21 cellular contexts compared by ENCODE assay signal in the genomic region with DNA sequence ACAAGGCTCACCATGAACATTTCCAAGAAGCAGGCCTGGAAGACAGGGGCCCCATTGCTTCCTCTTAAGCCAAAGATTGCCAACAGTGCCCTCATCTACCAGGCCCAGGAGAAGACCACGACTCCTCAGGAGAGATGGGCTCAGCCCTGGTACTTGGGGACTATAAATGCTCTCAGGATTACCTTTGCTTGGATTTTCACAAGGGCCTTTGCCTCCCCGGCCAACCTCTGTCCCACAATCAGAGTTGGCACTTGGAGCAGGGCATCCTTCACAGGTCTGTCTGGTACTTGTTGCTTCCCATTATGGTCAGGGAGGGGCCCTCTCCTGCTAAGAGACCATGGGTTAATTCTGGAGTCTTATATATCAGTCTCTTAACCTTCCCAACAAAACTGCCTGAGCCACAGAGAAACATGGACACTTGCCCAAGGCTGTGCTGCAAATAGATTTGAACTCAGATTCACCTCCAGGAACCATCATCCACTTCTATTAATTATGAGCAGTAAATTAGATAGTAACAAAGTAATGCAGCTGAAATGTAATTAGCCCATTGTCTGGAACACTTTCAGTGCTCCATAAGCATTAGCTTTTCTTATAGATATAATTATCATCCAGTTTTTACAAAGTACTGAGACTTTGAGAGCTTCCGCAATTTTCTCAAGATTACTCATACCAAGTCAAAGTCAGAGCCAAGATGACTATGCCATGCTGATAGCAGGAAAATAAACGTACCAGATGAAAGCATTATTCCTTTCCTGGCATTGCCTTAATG. TPM values are rescaled to one million over a fixed set of nuclear protein-coding genes. Genes with fewer than 3 reads are reported as not detected.
DNase-seq lines count a peak whose midpoint lies in the region; ATAC-seq, FAIRE-seq and TF ChIP-seq lines count a peak whose summit lies in the region.
"Had no signal": no experiment of that assay in that cellular context is flagged by ENCODE, and none has a peak within 500 bp of the region (broad histone marks: within the 10 kb centered on the region; RNA-seq: fewer than 3 reads in every experiment).

No MANE protein-coding gene starts in this region.

- H3K27ac ChIP-seq in PC-3 (ENCODE audit: low read length) (no peak overlapping the region), prostate gland (peak overlapping the region; percentile 24 to 39)
- H3K27ac ChIP-seq: RWPE1 had no signal

- no peaks in the 10 kb centered on the region for H3K4me1 ChIP-seq in PC-3 (ENCODE audit: insufficient read depth, low read length)
- peaks cover 17% of the 10 kb centered on the region for H3K4me1 ChIP-seq in prostate gland (replicated peaks)

- BruUV-seq in PC-3 (replicated peaks; lab: Mats Ljungman, UMichigan): no TSS peak

- no peak overlapping the region for H3K4me3 ChIP-seq in PC-3 (ENCODE audit: low read length)
- no peak overlapping the region for H3K4me3 ChIP-seq in epithelial cell of esophagus (ENCODE audit: low read length)
- no peak overlapping the region for H3K4me3 ChIP-seq in prostate gland

- no peaks in the 10 kb centered on the region for H3K36me3 Mint-ChIP-seq in nephron progenitor cell (ENCODE audit: low read depth)

- H3K4me3 Mint-ChIP-seq in nephron progenitor cell: no peak overlapping the region
- H3K4me3 Mint-ChIP-seq: activated CD4-positive, alpha-beta T cell treated with anti-CD3 and anti-CD28 coated beads for 36 hours; naive B cell; T-helper 17 cell had no signal

- ATAC-seq in PC-3 (no peak), GM21447 (IDR thresholded peaks at IDR 0.05; ENCODE audit: unreplicated experiment) (no peak)
- ATAC-seq: activated CD4-positive, alpha-beta T cell treated with anti-CD3 and anti-CD28 coated beads for 36 hours; T-helper 17 cell had no signal

- no peaks in the 10 kb centered on the region for H3K9me3 Mint-ChIP-seq in nephron progenitor cell
- H3K9me3 Mint-ChIP-seq: naive B cell had no signal

- TF ChIP-seq POLR2A in prostate gland (IDR thresholded peaks at IDR 0.05) (no peak), H54 (IDR thresholded peaks at IDR 0.05; ENCODE audit: low read depth, low read length) (no peak)

- intact Hi-C loops in PC-3 (cut with micrococcal nuclease) (no loop called here), prostate gland (cut with DNase I) (no loop called here)

- H3K9me2 ChIP-seq in PC-3 (replicated peaks; ENCODE audit: low read length): no peaks in the 10 kb centered on the region

- H3K4me1 Mint-ChIP-seq in nephron progenitor cell: peaks cover 20% of the 10 kb centered on the region
- H3K4me1 Mint-ChIP-seq: activated CD4-positive, alpha-beta T cell treated with anti-CD3 and anti-CD28 coated beads for 36 hours had no signal

- H3K36me3 ChIP-seq in PC-3 (ENCODE audit: low read depth, low read length): no peaks in the 10 kb centered on the region
- no peaks in the 10 kb centered on the region for H3K36me3 ChIP-seq in prostate gland

- H3K27me3 ChIP-seq in PC-3 (ENCODE audit: low read length): peaks cover 31% of the 10 kb centered on the region
- H3K27me3 ChIP-seq in prostate gland (replicated peaks; ENCODE audit: insufficient read depth): no peaks in the 10 kb centered on the region

- no peak for FAIRE-seq in H54 (lab: Jason Lieb, UNC)

- CTCF ChIA-PET in PC-3 (lab: Charles Lee): no interaction called here

- no peaks in the 10 kb centered on the region for H3K27me3 Mint-ChIP-seq in nephron progenitor cell (ENCODE audit: low read depth, poor library complexity)
- H3K27me3 Mint-ChIP-seq: activated CD4-positive, alpha-beta T cell treated with anti-CD3 and anti-CD28 coated beads for 36 hours; naive B cell had no signal

- H3K9me3 ChIP-seq in PC-3 (ENCODE audit: low read length): no peaks in the 10 kb centered on the region
- no peaks in the 10 kb centered on the region for H3K9me3 ChIP-seq in prostate gland

- no peak overlapping the region for H3K9ac ChIP-seq in PC-3 (ENCODE audit: low read length)

- H3K4me2 ChIP-seq in PC-3 (ENCODE audit: low read length): no peak overlapping the region

- no peaks in the 10 kb centered on the region for H3K79me2 ChIP-seq in PC-3 (ENCODE audit: low read length)

- 51% methylated on average over 4 of the region's 4 CpGs for WGBS in prostate gland

- no peaks in the 10 kb centered on the region for H4K20me1 ChIP-seq in PC-3 (ENCODE audit: low read length)

- H2AFZ ChIP-seq in PC-3 (ENCODE audit: low read length): no peak overlapping the region

- H3K27ac Mint-ChIP-seq in nephron progenitor cell: no peak overlapping the region
- H3K27ac Mint-ChIP-seq: activated CD4-positive, alpha-beta T cell treated with anti-CD3 and anti-CD28 coated beads for 36 hours; T-helper 17 cell had no signal

- no peaks in the 10 kb centered on the region for H3F3A ChIP-seq in PC-3 (ENCODE audit: low read length, unreplicated experiment)

- DNase-seq in GM04503 (ENCODE audit: low read depth): peak; percentile 49
- DNase-seq in PC-3: peak; percentile 25
- peak; percentile 25 for DNase-seq in epithelial cell of esophagus (ENCODE audit: low read depth)
- DNase-seq in prostate gland (ENCODE audit: low spot score): no peak
- DNase-seq in nephron progenitor cell: no peak
- DNase-seq in H54 (ENCODE audit: insufficient read length, low spot score): no peak
- DNase-seq in cerebellar cortex (ENCODE audit: low spot score): no peak
- DNase-seq: activated CD4-positive, alpha-beta T cell treated with anti-CD3 and anti-CD28 coated beads for 36 hours; activated T-cell treated with anti-CD3 and anti-CD28 coated beads, Interleukin-2, amount 50 U/mL, for 48 hours; amygdala; C1 segment of cervical spinal cord; head of caudate nucleus; left cardiac atrium; MV-4-11; naive B cell; NCI-H526 treated with DMSO at 0.1 percent for 48 hours; retina; T-helper 17 cell had no signal

- POLR2A ChIA-PET in PC-3 (lab: Charles Lee; ENCODE audit: unreplicated experiment): no interaction called here

- TF ChIP-seq CTCF in PC-3 (conservative IDR thresholded peaks at IDR 0.05; ENCODE audit: low read depth, low read length) (no peak), epithelial cell of esophagus (IDR thresholded peaks at IDR 0.05; ENCODE audit: insufficient read depth, low read depth, low read length, missing control alignments) (no peak), prostate gland (IDR thresholded peaks at IDR 0.05) (no peak), nephron progenitor cell (IDR thresholded peaks at IDR 0.05) (no peak)

RNA-seq across cellular contexts. Expression of gene POU2AF3, which starts 33.5 kb away (rescaled TPM):
- total RNA-seq in PC-3 (2014; rRNA removed) (0.63 TPM in 1 of 2 replicates, not detected in the other), prostate gland (1 to 10 TPM; 7.7 to 9.5 TPM)
- total RNA-seq: activated CD4-positive, alpha-beta T cell treated with anti-CD3 and anti-CD28 coated beads for 36 hours; Daoy; T-helper 17 cell had no signal

RNA-seq across cellular contexts. Expression of gene POU2AF1, which starts 47.2 kb away (rescaled TPM):
- total RNA-seq in PC-3 (2014; rRNA removed) (not detected in 2 replicates), prostate gland (1 to 10 TPM in 1 of 2 donors, under 1 TPM in 1; 0.74 to 1.5 TPM)
- total RNA-seq: Daoy had no signal

Comparison
In these comparisons a context has a peak if more than half of its experiments do, and no peak if none do; other contexts are left out.
1. DNase-seq: peak in GM04503 (single experiment), PC-3 (single experiment) and epithelial cell of esophagus (single experiment); none in prostate gland (single experiment), nephron progenitor cell (single experiment), H54 (single experiment) and cerebellar cortex (single experiment).